In genomic region chr9:137482094-137482781, GRCh38 we compare ENCODE assay signal across 8 cellular contexts. TPM values are rescaled to one million over a fixed set of nuclear protein-coding genes. Genes with fewer than 3 reads are reported as not detected.
A peak's percentile ranks its signal among the peaks of the same experiment; 100 is the strongest.
DNase-seq lines count a peak whose midpoint lies in the region; ATAC-seq, FAIRE-seq and TF ChIP-seq lines count a peak whose summit lies in the region.

No MANE protein-coding gene starts in this region.

- H3K4me3 ChIP-seq in H1 (ENCODE audit: extremely low read depth in 1 of 4, insufficient read depth in 2 of 4, low read depth in 3 of 4, low read length in 4 of 4) (no peak overlapping the region), ovary (no peak overlapping the region)

- no peak overlapping the region for H4K91ac ChIP-seq in H1 (replicated peaks; ENCODE audit: insufficient read length, low read length)

- H4K5ac ChIP-seq in H1 (ENCODE audit: insufficient read length, low read depth, low read length): no peak overlapping the region

- POLR2A ChIA-PET in H1 (lab: Charles Lee; ENCODE audit: partially characterized antibody): interaction anchor here (1.4 kb wide), 1 partner anchor 12 kb away, joined by 3 read pairs; no protein-coding TSS in a partner anchor

- no peaks in the 10 kb centered on the region for H3K9me3 ChIP-seq in H1 (ENCODE audit: insufficient read depth in 2 of 2, low read depth in 1 of 2, low read length in 1 of 2)
- no peaks in the 10 kb centered on the region for H3K9me3 ChIP-seq in ovary

- H2BK20ac ChIP-seq in H1 (ENCODE audit: low read length): no peak overlapping the region

- no peak for TF ChIP-seq CTCF in H1 (IDR thresholded peaks at IDR 0.05; ENCODE audit: control extremely low read depth in 1 of 3, insufficient read depth in 1 of 3, low read depth in 1 of 3, low read length in 3 of 3)
- TF ChIP-seq CTCF in ovary (IDR thresholded peaks at IDR 0.05): no peak
- no peak for TF ChIP-seq CTCF in nephron progenitor cell (IDR thresholded peaks at IDR 0.05)

- no peaks in the 10 kb centered on the region for H3K79me1 ChIP-seq in H1 (ENCODE audit: low read depth, low read length)

- 91% methylated on average over 26 of the region's 26 CpGs; no CpG with 5 or more reads in 1 of the 2 experiments for WGBS in H1 (ENCODE audit: extremely low coverage in 1 of 2, insufficient coverage in 1 of 2, insufficient read length in 1 of 2, insufficient replicate concordance in 2 of 2, low coverage in 1 of 2, low lambda C conversion rate in 2 of 2, missing lambda C conversion rate in 1 of 2), 2 experiments
- WGBS in ovary, 3 donors: 56 to 64% (median 58%) methylated on average over 26 of the region's 26 CpGs

- no peaks in the 10 kb centered on the region for H3K9me3 Mint-ChIP-seq in effector memory CD8-positive, alpha-beta T cell
- no peaks in the 10 kb centered on the region for H3K9me3 Mint-ChIP-seq in nephron progenitor cell

- no peak overlapping the region for H3K9ac ChIP-seq in H1 (replicated peaks in 1 of 4; ENCODE audit: extremely low read depth in 1 of 4, low read depth in 3 of 4, low read length in 3 of 4)

- H3K18ac ChIP-seq in H1 (ENCODE audit: extremely low read depth, low read length): no peak overlapping the region

- H3K14ac ChIP-seq in H1 (ENCODE audit: insufficient read length): no peak overlapping the region

- H3K4me3 Mint-ChIP-seq in effector memory CD8-positive, alpha-beta T cell: peak overlapping the region in 1 of 2 donors; percentile 13
- H3K4me3 Mint-ChIP-seq in nephron progenitor cell: no peak overlapping the region

- ATAC-seq in effector memory CD8-positive, alpha-beta T cell (replicated peaks): no peak

- no peak overlapping the region for H3K27ac ChIP-seq in H1 (ENCODE audit: low read depth, low read length)
- H3K27ac ChIP-seq in ovary: peak overlapping the region in 1 of 2 donors; percentile 30

- H2BK120ac ChIP-seq in H1 (replicated peaks; ENCODE audit: low read depth, low read length): no peak overlapping the region

- TF ChIP-seq EP300 in H1 (IDR thresholded peaks at IDR 0.05; ENCODE audit: borderline replicate concordance in 1 of 2, low read depth in 2 of 2, low read length in 2 of 2) (no peak), ovary (IDR thresholded peaks at IDR 0.05) (no peak)

- H3K56ac ChIP-seq in H1 (replicated peaks; ENCODE audit: insufficient read length, low read depth, low read length): no peak overlapping the region

- H3K27me3 ChIP-seq in H1 (replicated peaks in 1 of 4; ENCODE audit: control insufficient read depth in 3 of 4, extremely low read depth in 1 of 4, insufficient read depth in 3 of 4, low read length in 3 of 4) (no peaks in the 10 kb centered on the region), ovary (no peaks in the 10 kb centered on the region)

- no peak overlapping the region for H2BK12ac ChIP-seq in H1 (ENCODE audit: low read depth, low read length)

- no peaks in the 10 kb centered on the region for H3K79me2 ChIP-seq in H1 (ENCODE audit: control insufficient read depth in 1 of 2, insufficient read depth in 2 of 2, low read length in 2 of 2)

- peak overlapping the region; percentile 22 for H3K4ac ChIP-seq in H1 (replicated peaks; ENCODE audit: insufficient read length, low read depth, low read length)

- H3K36me3 ChIP-seq in H1 (ENCODE audit: control insufficient read depth in 2 of 4, insufficient read depth in 4 of 4, low read length in 3 of 4) (no peaks in the 10 kb centered on the region), ovary (no peaks in the 10 kb centered on the region)

- H2BK15ac ChIP-seq in H1 (ENCODE audit: low read length): no peak overlapping the region

- H3K4me2 ChIP-seq in H1 (ENCODE audit: insufficient read depth in 1 of 2, low read depth in 2 of 2, low read length in 2 of 2): no peak overlapping the region

- H4K20me1 ChIP-seq in H1 (replicated peaks in 1 of 2; ENCODE audit: control insufficient read depth in 1 of 2, insufficient read depth in 2 of 2, low read length in 2 of 2): no peaks in the 10 kb centered on the region

- CTCF ChIA-PET in H1 (lab: Charles Lee; ENCODE audit: partially characterized antibody): interaction anchor here (0.6 to 1.3 kb wide), 4 partner anchors 13 to 59 kb away, joined by 3 to 4 read pairs (median 4); partner anchors contain the start of genes EXD3 and NOXA1

- intact Hi-C loops in ovary (cut with DNase I): no loop called here

- peaks cover 1 to 8% of the 10 kb centered on the region in 2 donors for H3K4me1 Mint-ChIP-seq in effector memory CD8-positive, alpha-beta T cell (ENCODE audit: low read depth in 2 of 2)
- H3K4me1 Mint-ChIP-seq in nephron progenitor cell: peaks cover 16% of the 10 kb centered on the region

- no peak overlapping the region for H2AFZ ChIP-seq in H1 (ENCODE audit: low read length)

- no peak for TF ChIP-seq RAD21 in H1 (IDR thresholded peaks at IDR 0.05 in 1 of 2, conservative IDR thresholded peaks at IDR 0.05 in 1 of 2; ENCODE audit: low read depth in 2 of 2, low read length in 2 of 2)

- H4K8ac ChIP-seq in H1 (ENCODE audit: extremely low read depth, insufficient read depth, low read length): no peak overlapping the region

- H3K23me2 ChIP-seq in H1 (ENCODE audit: low read depth, low read length): no peaks in the 10 kb centered on the region

- no peak overlapping the region for H2AK5ac ChIP-seq in H1 (ENCODE audit: low read depth, low read length)

- H3K23ac ChIP-seq in H1 (ENCODE audit: insufficient read length): no peak overlapping the region

- DNase-seq in GF-D8 (lab: John Stamatoyannopoulos, UW) (peak; percentile 55), NOMO-1 treated with DMSO at 0.1 percent for 48 hours (lab: John Stamatoyannopoulos, UW; ENCODE audit: unreplicated experiment) (peak; percentile 63), H1 (ENCODE audit: low read depth in 1 of 2, low spot score in 2 of 2) (no peak), ovary (peak; percentile 64 to 75 (median 67)), nephron progenitor cell (no peak), NCI-H187 treated with DMSO at 0.1 percent for 48 hours (lab: John Stamatoyannopoulos, UW) (no peak), 8988T (no peak)
- DNase-seq in effector memory CD8-positive, alpha-beta T cell: no peak

- no peak for FAIRE-seq in H1 (lab: Jason Lieb, UNC)

- no peak for TF ChIP-seq POLR2A in H1 (IDR thresholded peaks at IDR 0.05; ENCODE audit: control extremely low read depth in 1 of 2, low read depth in 2 of 2, low read length in 2 of 2)
- TF ChIP-seq POLR2A in ovary (IDR thresholded peaks at IDR 0.05): no peak

- H3K27ac Mint-ChIP-seq in effector memory CD8-positive, alpha-beta T cell: peak overlapping the region in 1 of 2 donors; percentile 8
- no peak overlapping the region for H3K27ac Mint-ChIP-seq in nephron progenitor cell

- H3K4me1 ChIP-seq in H1 (replicated peaks in 1 of 4; ENCODE audit: control insufficient read depth in 3 of 4, insufficient read depth in 4 of 4, low read length in 3 of 4) (no peaks in the 10 kb centered on the region; a peak in 2 of 7 replicates), ovary (ENCODE audit: insufficient read depth) (peaks cover 4% of the 10 kb centered on the region)

- H3K27me3 Mint-ChIP-seq in effector memory CD8-positive, alpha-beta T cell: no peaks in the 10 kb centered on the region
- H3K27me3 Mint-ChIP-seq in nephron progenitor cell (ENCODE audit: low read depth, poor library complexity): no peaks in the 10 kb centered on the region

- no peaks in the 10 kb centered on the region for H3K36me3 Mint-ChIP-seq in effector memory CD8-positive, alpha-beta T cell (ENCODE audit: insufficient read depth)
- H3K36me3 Mint-ChIP-seq in nephron progenitor cell (ENCODE audit: low read depth): no peaks in the 10 kb centered on the region

- H2BK5ac ChIP-seq in H1 (ENCODE audit: low read depth, low read length): no peak overlapping the region

RNA-seq across cellular contexts. Expression of gene NSMF, which starts 23.1 kb away (rescaled TPM):
- total RNA-seq in H1 (2021; fragmentation: NEBNext Ultra II Directional; extraction: Animal tissue kit (Norgen Biotek cat#: 25700)): 55.5 and 56.7 TPM in 2 replicates
- 65.1 and 90.8 TPM in 2 replicates for polyA plus RNA-seq in H1 (2011; rRNA removed)
- 65.8 TPM for polyA plus RNA-seq in H1 (2011; cell fraction: cytosol; rRNA removed)
- polyA plus RNA-seq in H1 (2011; cell fraction: nucleus; rRNA removed): 223 TPM
- polyA plus RNA-seq in H1 (2012, experiment 1 of 2): 31.7 to 60.6 TPM (median 47.9 TPM) in 4 replicates
- polyA plus RNA-seq in H1 (2012, experiment 2 of 2): 42.0 TPM
- polyA plus RNA-seq in H1 (2013, experiment 1 of 2): 39.5 TPM
- 37.5 TPM for polyA plus RNA-seq in H1 (2013, experiment 2 of 2)
- polyA minus RNA-seq in H1 (2011; rRNA and poly(A)+ RNA removed): 23.1 and 28.8 TPM in 2 replicates
- polyA minus RNA-seq in H1 (2011; cell fraction: cytosol; rRNA and poly(A)+ RNA removed): 32.0 TPM
- 41.2 TPM for polyA minus RNA-seq in H1 (2011; cell fraction: nucleus; rRNA and poly(A)+ RNA removed)
- total RNA-seq in ovary: 10 to 100 TPM; 22.9 to 50.3 (median 35.4) TPM
- 10 to 100 TPM; 24.0 to 29.5 TPM for polyA plus RNA-seq in ovary

RNA-seq across cellular contexts. Expression of gene ENTPD8, which starts 41.1 kb away (rescaled TPM):
- 0.33 and 0.48 TPM in 2 replicates for total RNA-seq in H1 (2021; fragmentation: NEBNext Ultra II Directional; extraction: Animal tissue kit (Norgen Biotek cat#: 25700))
- 0.51 and 1.1 TPM in 2 replicates for polyA plus RNA-seq in H1 (2011; rRNA removed)
- polyA plus RNA-seq in H1 (2011; cell fraction: cytosol; rRNA removed): 0.69 TPM
- 6.1 TPM for polyA plus RNA-seq in H1 (2011; cell fraction: nucleus; rRNA removed)
- 0.39 to 1.0 TPM (median 0.86 TPM) in 4 replicates for polyA plus RNA-seq in H1 (2012, experiment 1 of 2)
- polyA plus RNA-seq in H1 (2012, experiment 2 of 2): 0.30 TPM
- 0.45 TPM for polyA plus RNA-seq in H1 (2013, experiment 1 of 2)
- 0.40 TPM for polyA plus RNA-seq in H1 (2013, experiment 2 of 2)
- polyA minus RNA-seq in H1 (2011; rRNA and poly(A)+ RNA removed): 0.12 TPM in 1 of 2 replicates, not detected in the other
- polyA minus RNA-seq in H1 (2011; cell fraction: cytosol; rRNA and poly(A)+ RNA removed): not detected
- 0.40 TPM for polyA minus RNA-seq in H1 (2011; cell fraction: nucleus; rRNA and poly(A)+ RNA removed)
- under 1 TPM in 5 of 7 donors, not detected in 2; 0.10 to 0.57 (median 0.24) TPM for total RNA-seq in ovary
- polyA plus RNA-seq in ovary: under 1 TPM in 1 of 2 donors, not detected in 1; 0.11 TPM

RNA-seq across cellular contexts. Expression of gene NOXA1, which starts 59.0 kb away (rescaled TPM):
- 0.34 and 0.55 TPM in 2 replicates for total RNA-seq in H1 (2021; fragmentation: NEBNext Ultra II Directional; extraction: Animal tissue kit (Norgen Biotek cat#: 25700))
- polyA plus RNA-seq in H1 (2011; rRNA removed): 0.91 and 1.5 TPM in 2 replicates
- 1.3 TPM for polyA plus RNA-seq in H1 (2011; cell fraction: cytosol; rRNA removed)
- polyA plus RNA-seq in H1 (2011; cell fraction: nucleus; rRNA removed): 4.7 TPM
- 0.41 to 1.2 TPM (median 0.88 TPM) in 4 replicates for polyA plus RNA-seq in H1 (2012, experiment 1 of 2)
- 0.25 TPM for polyA plus RNA-seq in H1 (2012, experiment 2 of 2)
- polyA plus RNA-seq in H1 (2013, experiment 1 of 2): 0.53 TPM
- polyA plus RNA-seq in H1 (2013, experiment 2 of 2): 0.44 TPM
- not detected in 2 replicates for polyA minus RNA-seq in H1 (2011; rRNA and poly(A)+ RNA removed)
- 0.81 TPM for polyA minus RNA-seq in H1 (2011; cell fraction: cytosol; rRNA and poly(A)+ RNA removed)
- polyA minus RNA-seq in H1 (2011; cell fraction: nucleus; rRNA and poly(A)+ RNA removed): 1.5 TPM
- total RNA-seq in ovary: 10 to 100 TPM in 5 of 7 donors, 1 to 10 TPM in 2; 8.5 to 18.5 (median 13.8) TPM
- polyA plus RNA-seq in ovary: 1 to 10 TPM in 1 of 2 donors, not detected in 1; 7.1 TPM

RNA-seq across cellular contexts. Expression of gene EXD3, which starts 59.3 kb away (rescaled TPM):
- 7.0 and 7.2 TPM in 2 replicates for total RNA-seq in H1 (2021; fragmentation: NEBNext Ultra II Directional; extraction: Animal tissue kit (Norgen Biotek cat#: 25700))
- polyA plus RNA-seq in H1 (2011; rRNA removed) (9.4 and 12.7 TPM in 2 replicates), ovary (10 to 100 TPM in 1 of 2 donors, 1 to 10 TPM in 1; 1.0 to 19.4 TPM)
- polyA plus RNA-seq in H1 (2011; cell fraction: cytosol; rRNA removed): 11.1 TPM
- polyA plus RNA-seq in H1 (2011; cell fraction: nucleus; rRNA removed): 40.6 TPM
- 4.4 to 11.7 TPM (median 10.6 TPM) in 4 replicates for polyA plus RNA-seq in H1 (2012, experiment 1 of 2)
- polyA plus RNA-seq in H1 (2012, experiment 2 of 2): 6.7 TPM
- 5.3 TPM for polyA plus RNA-seq in H1 (2013, experiment 1 of 2)
- 4.9 TPM for polyA plus RNA-seq in H1 (2013, experiment 2 of 2)
- polyA minus RNA-seq in H1 (2011; rRNA and poly(A)+ RNA removed): 2.7 and 6.9 TPM in 2 replicates
- 6.4 TPM for polyA minus RNA-seq in H1 (2011; cell fraction: cytosol; rRNA and poly(A)+ RNA removed)
- polyA minus RNA-seq in H1 (2011; cell fraction: nucleus; rRNA and poly(A)+ RNA removed): 11.7 TPM
- total RNA-seq in ovary: 10 to 100 TPM; 19.5 to 30.6 (median 26.2) TPM

Comparison
In these comparisons a context has a peak if more than half of its experiments do, and no peak if none do; other contexts are left out.
1. DNase-seq: peak in GF-D8 (single experiment), NOMO-1 treated with DMSO at 0.1 percent for 48 hours (single experiment) and ovary (5 of 5); none in H1 (0 of 2), effector memory CD8-positive, alpha-beta T cell (0 of 3), nephron progenitor cell (single experiment), NCI-H187 treated with DMSO at 0.1 percent for 48 hours (single experiment) and 8988T (single experiment).